In the genomic region with DNA sequence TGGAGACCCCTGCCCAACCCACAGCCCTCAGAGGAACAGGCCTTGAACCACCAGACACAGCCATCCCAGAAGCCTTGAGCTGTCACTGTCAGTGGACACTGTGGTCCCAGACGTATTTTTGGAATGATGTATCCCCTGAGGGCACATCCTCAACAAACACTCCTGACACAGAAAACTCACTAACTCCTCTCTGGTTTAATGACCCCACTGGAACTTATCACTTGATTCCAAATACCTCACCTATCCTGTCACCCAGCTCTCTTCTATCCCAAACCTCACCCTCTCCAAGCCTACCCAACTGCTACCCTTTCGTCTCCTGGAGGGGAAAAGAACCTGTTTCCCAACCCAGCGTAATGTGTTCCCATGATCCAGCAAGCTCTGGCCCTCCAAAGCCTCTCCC, we compare ENCODE assay signal across 16 cellular contexts.
DNase-seq lines count a peak whose midpoint lies in the region; ATAC-seq, FAIRE-seq and TF ChIP-seq lines count a peak whose summit lies in the region.
"Had no signal": no experiment of that assay in that cellular context is flagged by ENCODE, and none has a peak within 500 bp of the region (broad histone marks: within the 10 kb centered on the region; RNA-seq: fewer than 3 reads in every experiment).

No MANE protein-coding gene starts in this region.

- WGBS in trophoblast cell (ENCODE audit: extremely low coverage, insufficient coverage, insufficient read length), result no CpG with 5 or more reads among the region's 3 CpGs

- no peak overlapping the region for H4K8ac ChIP-seq in trophoblast cell (ENCODE audit: low read depth, low read length)

- H3K4me1 ChIP-seq in PC-3 (ENCODE audit: insufficient read depth, low read length) (peaks cover 24% of the 10 kb centered on the region; the same call in 1 of the 2 replicates), endothelial cell of umbilical vein (ENCODE audit: control insufficient read depth, extremely low read depth, insufficient read depth, low read length) (peaks cover 5% of the 10 kb centered on the region), trophoblast cell (ENCODE audit: control insufficient read depth in 1 of 2, insufficient read depth in 2 of 2, low read length in 2 of 2) (peaks cover 22 to 26% of the 10 kb centered on the region in 2 experiments)

- dilution Hi-C loops in endothelial cell of umbilical vein (cut with MboI; ENCODE audit: extremely low pct_ligation_motif_present, low sequenced_read_pairs), result no loop called here

- no peak for TF ChIP-seq CTCF in PC-3 (conservative IDR thresholded peaks at IDR 0.05; ENCODE audit: low read depth, low read length)
- no peak for TF ChIP-seq CTCF in endothelial cell of umbilical vein (IDR thresholded peaks at IDR 0.05; ENCODE audit: extremely low read depth in 1 of 2, insufficient read depth in 1 of 2, low read depth in 1 of 2, low read length in 2 of 2)

- no peaks in the 10 kb centered on the region for H3K27me3 ChIP-seq in PC-3 (ENCODE audit: low read length)
- no peaks in the 10 kb centered on the region for H3K27me3 ChIP-seq in endothelial cell of umbilical vein (ENCODE audit: control insufficient read depth in 2 of 2, insufficient read depth in 2 of 2, low read length in 2 of 2)
- H3K27me3 ChIP-seq in trophoblast cell (ENCODE audit: insufficient read depth, low read length), result no peaks in the 10 kb centered on the region
- H3K27me3 ChIP-seq: BLaER1 treated with 17β-estradiol and CSF1 and Interleukin-3, amounts not matched to agents 10 nM and 100 nM had no signal

- H3K36me3 ChIP-seq in PC-3 (ENCODE audit: low read depth, low read length) (no peaks in the 10 kb centered on the region), endothelial cell of umbilical vein (ENCODE audit: control insufficient read depth in 2 of 2, extremely low read depth in 1 of 2, insufficient read depth in 2 of 2, low read length in 2 of 2) (no peaks in the 10 kb centered on the region), trophoblast cell (ENCODE audit: control insufficient read depth in 1 of 2, insufficient read depth in 2 of 2, low read length in 2 of 2) (no peaks in the 10 kb centered on the region)
- H3K36me3 ChIP-seq: BLaER1 treated with 17β-estradiol and CSF1 and Interleukin-3, amounts not matched to agents 10 nM and 100 nM had no signal

- H3K9me3 ChIP-seq in PC-3 (ENCODE audit: low read length), result no peaks in the 10 kb centered on the region
- no peaks in the 10 kb centered on the region for H3K9me3 ChIP-seq in endothelial cell of umbilical vein (replicated peaks; ENCODE audit: control insufficient read depth, insufficient read depth, low read length)
- no peaks in the 10 kb centered on the region for H3K9me3 ChIP-seq in trophoblast cell (ENCODE audit: insufficient read depth, low read depth, low read length)

- DNase-seq in M059J (ENCODE audit: low read depth) (peak; percentile 27), PC-3 (peak; percentile 28), endothelial cell of umbilical vein (ENCODE audit: low read depth, low spot score) (no peak), trophoblast cell (peak; percentile 44 to 79), NCI-H446 (lab: John Stamatoyannopoulos, UW) (no peak), medulla oblongata (ENCODE audit: extremely low spot score) (no peak)
- DNase-seq: CD4-positive, CD25-positive, alpha-beta regulatory T cell; DMS153; DMS79; GF-D8; GOT3; H7 had no signal

- ATAC-seq in PC-3, result no peak
- ATAC-seq in HG02973 (IDR thresholded peaks at IDR 0.05; ENCODE audit: unreplicated experiment), result no peak
- no peak for ATAC-seq in HG03095 (IDR thresholded peaks at IDR 0.05; ENCODE audit: unreplicated experiment)
- ATAC-seq: HCT116 had no signal

- peaks cover 29% of the 10 kb centered on the region for H3K79me1 ChIP-seq in trophoblast cell (ENCODE audit: low read length)

- H4K91ac ChIP-seq in trophoblast cell (ENCODE audit: low read depth, low read length), result peak overlapping the region; percentile 71

- peak overlapping the region; percentile 30 for H3K14ac ChIP-seq in trophoblast cell (ENCODE audit: low read length)

- no peak overlapping the region for H2AK5ac ChIP-seq in trophoblast cell (ENCODE audit: low read length)

- H3K4ac ChIP-seq in trophoblast cell (ENCODE audit: low read depth, low read length), result peak overlapping the region; percentile 21

- H3K4me2 ChIP-seq in PC-3 (ENCODE audit: low read length) (no peak overlapping the region), endothelial cell of umbilical vein (ENCODE audit: insufficient read depth, low read length) (no peak overlapping the region), trophoblast cell (ENCODE audit: low read length) (no peak overlapping the region)

- H3K27ac ChIP-seq in PC-3 (ENCODE audit: low read length), result no peak overlapping the region
- peak overlapping the region; percentile 36 for H3K27ac ChIP-seq in endothelial cell of umbilical vein (ENCODE audit: insufficient read depth, low read depth, low read length)
- peak overlapping the region; percentile 64 for H3K27ac ChIP-seq in trophoblast cell (ENCODE audit: low read depth, low read length)

- BruUV-seq in PC-3 (replicated peaks; lab: Mats Ljungman, UMichigan) (no TSS peak), endothelial cell of umbilical vein (replicated peaks; lab: Mats Ljungman, UMichigan) (no TSS peak)

- peak overlapping the region; percentile 68 for H2BK120ac ChIP-seq in trophoblast cell (ENCODE audit: insufficient read depth, low read length, poor library complexity)

- H2AFZ ChIP-seq in PC-3 (ENCODE audit: low read length) (no peak overlapping the region), endothelial cell of umbilical vein (ENCODE audit: low read depth, low read length) (no peak overlapping the region), trophoblast cell (ENCODE audit: insufficient read depth, low read length, poor library complexity) (no peak overlapping the region)

- no peaks in the 10 kb centered on the region for H3K9me1 ChIP-seq in endothelial cell of umbilical vein (replicated peaks; ENCODE audit: control insufficient read depth, extremely low read depth, insufficient read depth, low read length)

- FAIRE-seq in endothelial cell of umbilical vein (lab: Jason Lieb, UNC), result no peak

- peak overlapping the region; percentile 54 for H2BK5ac ChIP-seq in trophoblast cell (ENCODE audit: low read depth, low read length, poor library complexity)

- H3K4me3 ChIP-seq in PC-3 (ENCODE audit: low read length), result no peak overlapping the region
- no peak overlapping the region for H3K4me3 ChIP-seq in endothelial cell of umbilical vein (replicated peaks in 1 of 3; ENCODE audit: insufficient read depth in 1 of 3, low read depth in 1 of 3, low read length in 3 of 3)
- H3K4me3 ChIP-seq in trophoblast cell (ENCODE audit: low read depth, low read length), result no peak overlapping the region
- H3K4me3 ChIP-seq: BLaER1 treated with 17β-estradiol and CSF1 and Interleukin-3, amounts not matched to agents 10 nM and 100 nM had no signal

- intact Hi-C loops in PC-3 (cut with micrococcal nuclease), result no loop called here
- intact Hi-C loops in endothelial cell of umbilical vein (cut with micrococcal nuclease), result no loop called here

- no peaks in the 10 kb centered on the region for H4K20me1 ChIP-seq in PC-3 (ENCODE audit: low read length)
- no peaks in the 10 kb centered on the region for H4K20me1 ChIP-seq in endothelial cell of umbilical vein (replicated peaks; ENCODE audit: control insufficient read depth, extremely low read depth, insufficient read depth, low read length)
- H4K20me1 ChIP-seq: BLaER1 treated with 17β-estradiol and CSF1 and Interleukin-3, amounts not matched to agents 10 nM and 100 nM had no signal

- no peak overlapping the region for H3K23ac ChIP-seq in trophoblast cell (ENCODE audit: low read length)

- POLR2A ChIA-PET in PC-3 (lab: Charles Lee; ENCODE audit: unreplicated experiment) (no interaction called here), endothelial cell of umbilical vein (lab: Charles Lee) (no interaction called here)

- no peaks in the 10 kb centered on the region for H3K9me2 ChIP-seq in PC-3 (replicated peaks; ENCODE audit: low read length)

- no peaks in the 10 kb centered on the region for H3F3A ChIP-seq in PC-3 (ENCODE audit: low read length, unreplicated experiment)

- H3K9ac ChIP-seq in PC-3 (ENCODE audit: low read length) (no peak overlapping the region), endothelial cell of umbilical vein (replicated peaks; ENCODE audit: extremely low read depth, insufficient read depth, low read length) (no peak overlapping the region), trophoblast cell (ENCODE audit: low read length) (no peak overlapping the region)

- peak overlapping the region; percentile 34 for H2BK12ac ChIP-seq in trophoblast cell (ENCODE audit: low read length)

- H3K79me2 ChIP-seq in PC-3 (ENCODE audit: low read length) (no peaks in the 10 kb centered on the region), endothelial cell of umbilical vein (ENCODE audit: control insufficient read depth, insufficient read depth, low read length) (no peaks in the 10 kb centered on the region), trophoblast cell (ENCODE audit: control insufficient read depth, insufficient read depth, low read length, poor library complexity) (peaks cover 2% of the 10 kb centered on the region)

- CTCF ChIA-PET in PC-3 (lab: Charles Lee), result no interaction called here
- CTCF ChIA-PET in endothelial cell of umbilical vein (lab: Charles Lee), result interaction anchor here (1.0 to 1.5 kb wide), 4 partner anchors 8 to 29 kb away, joined by 3 to 4 read pairs (median 3); no protein-coding TSS in a partner anchor

- no peak overlapping the region for H4K12ac ChIP-seq in trophoblast cell (ENCODE audit: low read depth, low read length)

- no peak overlapping the region for H3K18ac ChIP-seq in trophoblast cell (ENCODE audit: low read length)

- TF ChIP-seq POLR2A in endothelial cell of umbilical vein (IDR thresholded peaks at IDR 0.05; ENCODE audit: low read depth, low read length), result no peak

TF ChIP-seq in endothelial cell of umbilical vein, 7 proteins besides CTCF, POLR2A, EP300 and RAD21:
- no peak for TF ChIP-seq POLR2AphosphoS5 (IDR thresholded peaks at IDR 0.05; ENCODE audit: insufficient read depth, low read depth, low read length)
- TF ChIP-seq JUN (IDR thresholded peaks at IDR 0.05; ENCODE audit: borderline replicate concordance, insufficient read depth, insufficient read length, low read depth), result no peak
- TF ChIP-seq GATA2 (IDR thresholded peaks at IDR 0.05; ENCODE audit: insufficient read depth, insufficient read length, low read depth, low read length), result no peak
- no peak for TF ChIP-seq EZH2 (IDR thresholded peaks at IDR 0.05; ENCODE audit: borderline replicate concordance, low read depth, low read length, severe bottlenecking)
- TF ChIP-seq, protein P1, sequence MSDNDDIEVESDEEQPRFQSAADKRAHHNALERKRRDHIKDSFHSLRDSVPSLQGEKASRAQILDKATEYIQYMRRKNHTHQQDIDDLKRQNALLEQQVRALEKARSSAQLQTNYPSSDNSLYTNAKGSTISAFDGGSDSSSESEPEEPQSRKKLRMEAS (IDR thresholded peaks at IDR 0.05; ENCODE audit: insufficient read depth, insufficient read length), result no peak
- TF ChIP-seq FOS (IDR thresholded peaks at IDR 0.05; ENCODE audit: borderline replicate concordance, insufficient read depth, low read length), result no peak
- no peak for TF ChIP-seq MYC (IDR thresholded peaks at IDR 0.05; ENCODE audit: low read depth, low read length)

Comparison
In these comparisons a context has a peak if more than half of its experiments do, and no peak if none do; other contexts are left out.
1. DNase-seq: peak in M059J (single experiment), PC-3 (single experiment) and trophoblast cell (2 of 2); none in endothelial cell of umbilical vein (single experiment), NCI-H446 (0 of 2) and medulla oblongata (single experiment).